In the genomic region with DNA sequence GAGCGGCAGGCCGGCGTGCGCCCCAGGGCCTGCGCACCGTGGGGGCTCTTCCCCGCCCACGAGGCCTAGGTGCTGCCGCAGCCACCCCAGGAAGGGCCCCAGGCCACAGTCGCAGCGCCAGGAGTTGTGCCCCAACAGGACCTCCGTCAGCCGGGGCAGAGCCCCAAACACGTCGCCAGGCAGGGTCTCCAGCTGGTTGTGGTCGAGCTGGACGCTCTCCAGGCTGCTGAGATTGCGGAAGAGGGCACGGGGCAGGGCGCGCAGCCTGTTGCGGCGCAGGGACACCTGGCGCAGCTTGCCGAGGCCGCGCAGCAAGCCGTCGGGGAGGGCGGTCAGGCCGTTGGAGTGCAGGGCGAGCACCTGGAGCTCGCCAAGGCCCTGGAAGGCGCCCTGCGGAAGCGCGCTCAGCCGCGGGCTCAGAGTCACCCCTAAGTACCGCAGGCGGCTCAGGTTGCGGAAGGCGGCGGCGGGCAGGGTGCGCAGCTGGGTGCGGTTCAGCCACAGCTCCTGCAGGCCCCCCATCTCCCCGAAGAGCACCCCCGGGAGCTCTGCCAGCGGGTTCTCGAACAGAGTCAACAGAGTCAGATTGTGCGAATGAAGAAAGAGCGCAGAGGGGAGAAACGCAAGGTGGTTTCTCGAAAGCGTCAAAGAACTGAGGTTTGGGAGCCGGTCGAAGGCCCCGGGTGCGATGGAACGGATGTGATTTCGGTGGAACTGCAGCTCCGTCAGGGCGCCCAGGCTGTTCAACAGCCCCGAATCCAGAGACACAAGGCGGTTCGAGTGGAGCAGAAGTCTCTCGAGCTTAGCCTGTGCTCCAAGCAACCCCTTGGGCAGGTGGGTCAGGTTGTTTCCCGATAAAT, we compare ENCODE assay signal across 8 cellular contexts. TPM values are rescaled to one million over a fixed set of nuclear protein-coding genes. Genes with fewer than 3 reads are reported as not detected.
A peak's percentile ranks its signal among the peaks of the same experiment; 100 is the strongest.
DNase-seq lines count a peak whose midpoint lies in the region; ATAC-seq lines count a peak whose summit lies in the region.

No MANE protein-coding gene starts in this region.

- peak; percentile 49 for DNase-seq in activated CD4-positive, alpha-beta T cell treated with anti-CD3 and anti-CD28 coated beads for 48 hours
- DNase-seq in NCI-H526 treated with DMSO at 0.1 percent for 48 hours (lab: John Stamatoyannopoulos, UW) (no peak), NCI-H2196 (lab: John Stamatoyannopoulos, UW; ENCODE audit: unreplicated experiment) (no peak)

- peak overlapping the region in 14 of 21 experiments; percentile 29 to 85 (median 58) for H3K27ac ChIP-seq in skin epidermis

- peak overlapping the region in 6 of 7 experiments; percentile 4 to 34 (median 16) for H3K4me3 ChIP-seq in skin epidermis

- peak; percentile 33 for ATAC-seq in GM19463 (IDR thresholded peaks at IDR 0.05; ENCODE audit: unreplicated experiment)
- peak; percentile 81 for ATAC-seq in esophagus mucosa
- ATAC-seq in HG03196 (IDR thresholded peaks at IDR 0.05; ENCODE audit: unreplicated experiment) = no peak
- ATAC-seq in HG02642 (IDR thresholded peaks at IDR 0.05; ENCODE audit: poor library complexity, unreplicated experiment) = no peak

RNA-seq across cellular contexts. Expression of gene GP5, which starts 1.9 kb away (rescaled TPM):
- total RNA-seq in esophagus mucosa = 0.08 TPM

RNA-seq across cellular contexts. Expression of gene LRRC15, which starts 27.6 kb away (rescaled TPM):
- total RNA-seq in esophagus mucosa = 0.04 TPM

RNA-seq across cellular contexts. Expression of gene CPN2, which starts 46.0 kb away (rescaled TPM):
- not detected for total RNA-seq in esophagus mucosa

Comparison
In these comparisons a context has a peak if more than half of its experiments do, and no peak if none do; other contexts are left out.
1. ATAC-seq: peak in GM19463 (single experiment) and esophagus mucosa (single experiment); none in HG03196 (single experiment) and HG02642 (single experiment).